In the genomic region with DNA sequence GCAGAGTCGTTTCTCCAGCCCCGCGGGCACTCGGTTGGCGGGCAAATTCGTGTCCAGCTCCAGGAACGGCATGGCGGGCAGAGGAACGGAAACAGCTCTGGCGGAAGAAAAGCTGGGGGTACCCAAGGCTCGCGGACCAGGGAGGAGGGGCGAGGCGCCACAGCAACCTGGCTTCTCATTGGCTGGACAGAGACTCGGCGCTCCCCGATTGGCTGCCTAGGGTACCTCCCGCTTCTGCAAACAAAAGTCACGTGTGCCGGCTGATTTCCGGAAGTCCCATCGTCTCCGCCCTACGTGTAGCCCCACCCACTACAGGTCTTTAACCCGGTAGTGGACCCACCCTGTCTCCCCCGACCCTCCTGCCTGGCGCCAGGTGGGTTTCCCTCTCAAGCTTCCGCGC, we compare ENCODE assay signal across 8 cellular contexts. TPM values are rescaled to one million over a fixed set of nuclear protein-coding genes. Genes with fewer than 3 reads are reported as not detected.
DNase-seq lines count a peak whose midpoint lies in the region; ATAC-seq, FAIRE-seq and TF ChIP-seq lines count a peak whose summit lies in the region.
"Not testable (repeated sequence)": the region's sequence is repeated elsewhere in the genome, so short reads cannot be mapped to it uniquely, and the experiment has no call there.

A gene (minus strand): TSS at position 99 of the 400 bp plus-strand sequence. CDS start 27 bp downstream, at position 72.

- peaks cover 15% of the 10 kb centered on the region for H3K36me3 Mint-ChIP-seq in activated naive CD4-positive, alpha-beta T cell treated with anti-CD3 and anti-CD28 coated beads for 36 hours (ENCODE audit: low read depth)

- not testable (repeated sequence) for H3K9me3 Mint-ChIP-seq in activated naive CD4-positive, alpha-beta T cell treated with anti-CD3 and anti-CD28 coated beads for 36 hours

- H3K4me1 ChIP-seq in mononuclear cell (ENCODE audit: insufficient read depth, low read length), result not testable (repeated sequence)

- peaks cover 15% of the 10 kb centered on the region for H3K4me1 Mint-ChIP-seq in activated naive CD4-positive, alpha-beta T cell treated with anti-CD3 and anti-CD28 coated beads for 36 hours (ENCODE audit: low read depth)

- not testable (repeated sequence) for H3K9me3 ChIP-seq in mononuclear cell (ENCODE audit: low read depth, low read length)

- CTCF ChIA-PET in activated naive CD4-positive, alpha-beta T cell treated with anti-CD3 and anti-CD28 coated beads for 36 hours (lab: Charles Lee), result not testable (repeated sequence)

- DNase-seq in GM12892 (ENCODE audit: insufficient read length); M059J (ENCODE audit: low read depth); activated naive CD4-positive, alpha-beta T cell treated with anti-CD3 and anti-CD28 coated beads for 36 hours; fibroblast of the aortic adventitia (ENCODE audit: low read depth): not testable (repeated sequence)

- H3K27ac Mint-ChIP-seq in activated naive CD4-positive, alpha-beta T cell treated with anti-CD3 and anti-CD28 coated beads for 36 hours, result not testable (repeated sequence)

- H3K4me3 Mint-ChIP-seq in activated naive CD4-positive, alpha-beta T cell treated with anti-CD3 and anti-CD28 coated beads for 36 hours, result not testable (repeated sequence)

- peak; percentile 99 for FAIRE-seq in GM12892 (lab: Jason Lieb, UNC)

- H3K4me3 ChIP-seq in fibroblast of the aortic adventitia (ENCODE audit: low read depth, low read length); mononuclear cell (ENCODE audit: low read length): not testable (repeated sequence)

- intact Hi-C loops in activated naive CD4-positive, alpha-beta T cell treated with anti-CD3 and anti-CD28 coated beads for 36 hours (cut with micrococcal nuclease), result not testable (repeated sequence)

- H3K27me3 Mint-ChIP-seq in activated naive CD4-positive, alpha-beta T cell treated with anti-CD3 and anti-CD28 coated beads for 36 hours (ENCODE audit: low read depth), result not testable (repeated sequence)

- H3K27me3 ChIP-seq in mononuclear cell (ENCODE audit: insufficient read depth, low read length), result not testable (repeated sequence)

- TF ChIP-seq CTCF in fibroblast of the aortic adventitia (IDR thresholded peaks at IDR 0.05; ENCODE audit: insufficient read depth, low read length); subcutaneous adipose tissue (IDR thresholded peaks at IDR 0.05; ENCODE audit: low read depth): not testable (repeated sequence)

- peak; percentile 93 for ATAC-seq in GM21423 (IDR thresholded peaks at IDR 0.05; ENCODE audit: unreplicated experiment)
- ATAC-seq in HG02981 (IDR thresholded peaks at IDR 0.05; ENCODE audit: unreplicated experiment), result peak; percentile 92

- not testable (repeated sequence) for TF ChIP-seq POLR2A in GM12892 (IDR thresholded peaks at IDR 0.05; ENCODE audit: low read depth, low read length)

RNA-seq across cellular contexts. Expression of the gene that starts here (rescaled TPM):
- polyA plus RNA-seq in GM12892 (2012; ENCODE audit: missing spikeins), result 117 TPM
- 133 and 197 TPM in 2 replicates for total RNA-seq in M059J (2014; rRNA removed; shearing (Covaris generic))
- 100 to 1,000 TPM; 107 to 125 TPM for total RNA-seq in activated naive CD4-positive, alpha-beta T cell treated with anti-CD3 and anti-CD28 coated beads for 36 hours
- total RNA-seq in fibroblast of the aortic adventitia (ENCODE audit: low replicate concordance), result 36.4 and 82.9 TPM in 2 replicates
- 45.8 TPM for total RNA-seq in mononuclear cell
- total RNA-seq in subcutaneous adipose tissue, result 100 to 1,000 TPM in 2 of 4 donors, 10 to 100 TPM in 2; 94.9 to 211 (median 111) TPM
